ENCODE assay signal across 33 cellular contexts in genomic region chr4:104732766-104733165, GRCh38.
"Had no signal": no experiment of that assay in that cellular context is flagged by ENCODE, and none has a peak within 500 bp of the region (broad histone marks: within the 10 kb centered on the region; RNA-seq: fewer than 3 reads in every experiment).

No MANE protein-coding gene starts in this region.

- H3K9me3 ChIP-seq: adrenal gland, body of pancreas, breast epithelium had no signal

- H3K27ac ChIP-seq: adrenal gland, body of pancreas, brain microvascular endothelial cell, breast epithelium, VCaP had no signal

- H3K36me3 ChIP-seq: adrenal gland, brain microvascular endothelial cell, breast epithelium had no signal

- H3K4me3 ChIP-seq: adrenal gland, body of pancreas, breast epithelium had no signal

- H3K4me1 ChIP-seq: breast epithelium had no signal

- ATAC-seq: activated CD8-positive, alpha-beta T cell treated with anti-CD3 and anti-CD28 coated beads for 36 hours; activated naive CD4-positive, alpha-beta T cell treated with anti-CD3 and anti-CD28 coated beads, Interleukin-2, amount 50 U/mL, for 72 hours; activated T-cell treated with anti-CD3 and anti-CD28 coated beads, Interleukin-2, amount 50 U/mL, for 4 hours; activated T-cell treated with anti-CD3 and anti-CD28 coated beads, Interleukin-2, amount 50 U/mL, for 72 hours; activated T-helper 17 cell treated with anti-CD3 and anti-CD28 coated beads, Interleukin-2, amount 50 U/mL, for 72 hours; body of pancreas had no signal

- H3K27me3 ChIP-seq: adrenal gland, body of pancreas, brain microvascular endothelial cell, breast epithelium had no signal

- DNase-seq: activated B cell treated with CpG ODN at 0.5 μM for 24 hours; activated CD4-positive, alpha-beta memory T cell treated with anti-CD3 and anti-CD28 coated beads for 36 hours; activated CD4-positive, alpha-beta T cell treated with anti-CD3 and anti-CD28 coated beads for 4 hours; activated CD4-positive, alpha-beta T cell treated with anti-CD3 and anti-CD28 coated beads, Interleukin-2, amount 10 ng/mL, durations not matched to agents 24 days and 14 days; activated CD4-positive, alpha-beta T cell treated with anti-CD3 and anti-CD28 coated beads, Interleukin-2, amount 50 U/mL, for 1 hour; activated CD4-positive, alpha-beta T cell treated with anti-CD3 and anti-CD28 coated beads, Interleukin-2, amount 50 U/mL, for 4 hours; activated CD4-positive, CD25-positive, alpha-beta regulatory T cell treated with anti-CD3 and anti-CD28 coated beads, Interleukin-2, amount 50 U/mL, for 72 hours; activated CD8-positive, alpha-beta memory T cell treated with anti-CD3 and anti-CD28 coated beads, Interleukin-2, amount 50 U/mL, for 4 hours; activated CD8-positive, alpha-beta T cell treated with anti-CD3 and anti-CD28 coated beads for 36 hours; activated effector memory CD4-positive, alpha-beta T cell treated with anti-CD3 and anti-CD28 coated beads, Interleukin-2, amount 50 U/mL, for 16 hours; activated gamma-delta T cell treated with Interleukin-2 at 50 U/mL for 16 hours; activated naive CD4-positive, alpha-beta T cell; activated naive CD4-positive, alpha-beta T cell treated with anti-CD3 and anti-CD28 coated beads for 36 hours; activated naive CD4-positive, alpha-beta T cell treated with anti-CD3 and anti-CD28 coated beads, Interleukin-2, amount 50 U/mL, for 16 hours; activated naive CD8-positive, alpha-beta T cell treated with anti-CD3 and anti-CD28 coated beads for 36 hours; activated T-cell treated with anti-CD3 and anti-CD28 coated beads for 4 hours; activated T-cell treated with anti-CD3 and anti-CD28 coated beads, Interleukin-2, amount 50 U/mL, for 1 hour; activated T-cell treated with anti-CD3 and anti-CD28 coated beads, Interleukin-2, amount 50 U/mL, for 4 hours; activated T-cell treated with anti-CD3 and anti-CD28 coated beads, Interleukin-2, amount 50 U/mL, for 72 hours; adrenal gland; amniotic stem cell; aorta; body of pancreas; brain microvascular endothelial cell; caudate nucleus; cerebellar nuclear complex; T-helper 1 cell; T-helper 2 cell; T-helper 9 cell had no signal
